8 cellular contexts compared by ENCODE assay signal in the genomic region with DNA sequence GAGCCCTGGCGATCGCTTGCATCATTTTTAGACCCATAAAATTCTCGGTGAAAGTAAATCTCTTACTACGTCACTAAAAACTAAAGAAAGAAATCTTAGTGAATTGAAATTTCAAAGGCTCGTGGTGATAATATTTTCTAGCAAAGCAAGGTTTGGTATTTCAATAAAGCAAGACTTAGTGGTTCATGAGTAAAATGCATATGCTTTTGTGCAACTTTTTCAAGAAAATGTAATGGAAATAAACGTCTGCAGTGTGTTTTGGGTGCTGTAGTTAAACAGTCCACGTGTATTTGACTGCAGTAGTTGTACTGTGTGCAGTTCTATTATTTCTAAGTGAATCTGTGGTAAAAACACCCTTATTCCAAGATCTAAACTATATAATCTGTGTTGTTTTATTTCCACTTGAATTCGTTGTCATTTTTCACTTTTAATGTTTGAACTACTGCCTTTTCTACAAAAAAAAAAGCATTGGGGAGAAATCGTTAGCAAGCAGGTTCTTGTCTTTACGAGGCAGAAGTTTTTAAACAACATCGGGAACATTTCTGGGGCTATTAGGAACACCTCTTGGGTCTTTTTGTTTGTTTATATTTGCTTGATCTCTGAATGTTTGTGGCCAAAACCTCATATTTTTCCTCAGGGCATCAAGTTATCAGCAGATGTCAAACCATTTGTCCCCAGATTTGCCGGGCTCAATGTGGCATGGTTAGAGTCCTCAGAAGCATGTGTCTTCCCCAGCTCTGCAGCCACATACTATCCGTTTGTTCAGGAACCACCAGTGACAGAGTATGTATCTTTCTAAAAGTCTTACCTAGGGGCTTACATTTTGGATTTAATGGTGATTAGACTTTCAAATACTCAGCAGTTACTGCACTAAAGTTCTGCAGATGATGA. TPM values are rescaled to one million over a fixed set of nuclear protein-coding genes. Genes with fewer than 3 reads are reported as not detected.
DNase-seq lines count a peak whose midpoint lies in the region; ATAC-seq, FAIRE-seq and TF ChIP-seq lines count a peak whose summit lies in the region.

No MANE protein-coding gene starts in this region.

- peaks cover 7% of the 10 kb centered on the region for H4K20me1 ChIP-seq in K562 (replicated peaks; ENCODE audit: control insufficient read depth, insufficient read depth, low read length)

- 2% methylated on average over 13 of the region's 13 CpGs for WGBS in K562 (ENCODE audit: insufficient coverage, low coverage, missing lambda C conversion rate)
- 2 to 4% methylated on average over 13 of the region's 13 CpGs for WGBS in upper lobe of left lung, 2 donors

- H3K27me3 ChIP-seq in HUES48 (ENCODE audit: control insufficient read depth, insufficient read depth, low read length), result no peaks in the 10 kb centered on the region
- no peaks in the 10 kb centered on the region for H3K27me3 ChIP-seq in K562 (ENCODE audit: control insufficient read depth in 2 of 2, insufficient read depth in 2 of 2, low read length in 2 of 2)
- no peaks in the 10 kb centered on the region for H3K27me3 ChIP-seq in lower lobe of right lung (ENCODE audit: low read depth)
- H3K27me3 ChIP-seq in upper lobe of left lung, result no peaks in the 10 kb centered on the region

- CTCF ChIA-PET in K562 (lab: Yijun Ruan, JAX; ENCODE audit: low intra/inter-chr PET ratio), result no interaction called here

- DNase-seq in AG09309 (ENCODE audit: low read depth) (no peak), K562 (ENCODE audit: extremely low read depth in 1 of 4, low spot score in 3 of 4) (no peak), lower lobe of right lung (no peak), upper lobe of left lung (no peak), NCI-H2081 treated with DMSO at 0.1 percent for 48 hours (lab: John Stamatoyannopoulos, UW) (no peak), kidney tubule cell (ENCODE audit: low spot score) (no peak)

- ATAC-seq in K562 (no peak; the same call in 2 of the 3 replicates), lower lobe of right lung (no peak), upper lobe of left lung (ENCODE audit: low FRiP score in 2 of 2) (no peak), HG02981 (IDR thresholded peaks at IDR 0.05; ENCODE audit: unreplicated experiment) (no peak)

- H3K9ac ChIP-seq in HUES48 (ENCODE audit: low read depth, low read length) (peak overlapping the region; percentile 100), K562 (ENCODE audit: insufficient read depth in 1 of 2, low read depth in 2 of 2, low read length in 2 of 2) (peak overlapping the region; percentile 75 to 96; a peak in 3 of 4 replicates)

- TF ChIP-seq CTCF in AG09309 (IDR thresholded peaks at IDR 0.05; ENCODE audit: control insufficient read depth, insufficient read depth, low read depth, low read length, missing control alignments) (peak; percentile 67), K562 (IDR thresholded peaks at IDR 0.05 in 2 of 3, conservative IDR thresholded peaks at IDR 0.05 in 1 of 3; ENCODE audit: insufficient read depth in 2 of 3, low read depth in 1 of 3, low read length in 3 of 3) (no peak; a peak in 1 of 6 replicates), lower lobe of right lung (IDR thresholded peaks at IDR 0.05) (no peak), upper lobe of left lung (IDR thresholded peaks at IDR 0.05) (no peak)

- H3K4me3 ChIP-seq in AG09309 (ENCODE audit: control insufficient read depth, low read depth, low read length), result peak overlapping the region; percentile 76
- H3K4me3 ChIP-seq in HUES48 (ENCODE audit: low read depth, low read length), result peak overlapping the region; percentile 97
- H3K4me3 ChIP-seq in K562, result peak overlapping the region; percentile 68
- H3K4me3 ChIP-seq in lower lobe of right lung, result peak overlapping the region; percentile 58
- peak overlapping the region; percentile 45 to 74 (median 66) for H3K4me3 ChIP-seq in upper lobe of left lung

- FAIRE-seq in K562 (lab: Jason Lieb, UNC), result no peak

- H2AFZ ChIP-seq in K562 (ENCODE audit: low read depth, low read length), result peak overlapping the region; percentile 68

- H3K4me2 ChIP-seq in K562 (ENCODE audit: insufficient read depth, low read length), result peak overlapping the region; percentile 85

- TF ChIP-seq POLR2A in K562 (conservative IDR thresholded peaks at IDR 0.05) (no peak), upper lobe of left lung (IDR thresholded peaks at IDR 0.05) (no peak)

- BruUV-seq in K562 (replicated peaks; lab: Mats Ljungman, UMichigan), result TSS peak; percentile 3

- H3K27ac ChIP-seq in HUES48 (ENCODE audit: low read depth, low read length) (peak overlapping the region; percentile 100), K562 (ENCODE audit: extremely low read depth, low read depth, low read length) (peak overlapping the region; percentile 96), lower lobe of right lung (peak overlapping the region; percentile 100), upper lobe of left lung (peak overlapping the region; percentile 96 to 99 (median 99))

- no peak for TF ChIP-seq EP300 in K562 (IDR thresholded peaks at IDR 0.05; ENCODE audit: low read length)
- no peak for TF ChIP-seq EP300 in upper lobe of left lung (IDR thresholded peaks at IDR 0.05)

- TF ChIP-seq RAD21 in K562 (CRISPR knock-in tag; conservative IDR thresholded peaks at IDR 0.05 in 1 of 2, IDR thresholded peaks at IDR 0.05 in 1 of 2), result peak; percentile 23; a peak in 1 of 4 replicates

- POLR2A ChIA-PET in K562 (lab: Yijun Ruan, JAX), result interaction anchor here (0.6 to 1.0 kb wide), 3 partner anchors 9 to 18 kb away, joined by 3 to 5 read pairs (median 3); no protein-coding TSS in a partner anchor

- H3K4me1 ChIP-seq in HUES48 (ENCODE audit: control insufficient read depth, insufficient read depth, low read length), result peaks cover 22% of the 10 kb centered on the region
- peaks cover 12 to 23% of the 10 kb centered on the region in 2 experiments for H3K4me1 ChIP-seq in K562 (replicated peaks in 1 of 2; ENCODE audit: control insufficient read depth in 2 of 2, insufficient read depth in 2 of 2, low read length in 2 of 2)
- H3K4me1 ChIP-seq in lower lobe of right lung, result peaks cover 42% of the 10 kb centered on the region
- H3K4me1 ChIP-seq in upper lobe of left lung, result peaks cover 22 to 52% (median 32%) of the 10 kb centered on the region in 4 donors

- peaks cover 4% of the 10 kb centered on the region for H3K9me1 ChIP-seq in K562 (ENCODE audit: control insufficient read depth, insufficient read depth, low read length)

- peaks cover 63% of the 10 kb centered on the region for H3K36me3 ChIP-seq in HUES48 (ENCODE audit: control insufficient read depth, insufficient read depth, low read length)
- H3K36me3 ChIP-seq in K562 (ENCODE audit: control insufficient read depth, insufficient read depth, low read length), result peaks cover 49% of the 10 kb centered on the region
- peaks cover 26% of the 10 kb centered on the region for H3K36me3 ChIP-seq in lower lobe of right lung
- H3K36me3 ChIP-seq in upper lobe of left lung, result peaks cover 0 to 10% (median 1%) of the 10 kb centered on the region in 4 donors

- H3K79me2 ChIP-seq in K562 (ENCODE audit: control insufficient read depth, insufficient read depth, low read length), result peaks cover 86% of the 10 kb centered on the region

- H3K9me3 ChIP-seq in HUES48 (ENCODE audit: control insufficient read depth, insufficient read depth, low read length), result no peaks in the 10 kb centered on the region
- no peaks in the 10 kb centered on the region for H3K9me3 ChIP-seq in K562 (replicated peaks; ENCODE audit: control insufficient read depth, insufficient read depth, low read depth, low read length)
- no peaks in the 10 kb centered on the region for H3K9me3 ChIP-seq in lower lobe of right lung
- H3K9me3 ChIP-seq in upper lobe of left lung, result no peaks in the 10 kb centered on the region

- intact Hi-C loops in K562 (cut with micrococcal nuclease) (no loop called here), lower lobe of right lung (cut with DNase I) (no loop called here)

- in situ Hi-C loops in K562 (cut with MboI), result no loop called here

RNA-seq across cellular contexts. Expression of a gene that starts 1.0 kb away (rescaled TPM):
- 54.0 and 118 TPM in 2 replicates for total RNA-seq in K562 (2011; cell fraction: chromatin; rRNA removed; ENCODE audit: low replicate concordance)
- 25.5 and 35.9 TPM in 2 replicates for total RNA-seq in K562 (2011; cell fraction: nucleolus; rRNA removed)
- 63.3 and 77.9 TPM in 2 replicates for total RNA-seq in K562 (2011; cell fraction: nucleoplasm; rRNA removed)
- total RNA-seq in K562 (2014; rRNA removed) (20.1 and 20.6 TPM in 2 replicates), K562 (2014; rRNA removed; fragmentation: Illumina TruSeq; extraction: Trizol) (27.7 and 30.6 TPM in 2 replicates), K562 (2015; rRNA removed; fragmentation: Illumina TruSeq; extraction: Trizol) (25.6 and 26.1 TPM in 2 replicates), K562 (2021) (23.9 and 25.0 TPM in 2 replicates), lower lobe of right lung (55.6 TPM), upper lobe of left lung (100 to 1,000 TPM in 2 of 6 donors, 10 to 100 TPM in 4; 42.0 to 113 (median 60.0) TPM)
- polyA plus RNA-seq in K562 (2011; rRNA removed) (39.7 and 41.6 TPM in 2 replicates), K562 (2014; fragmentation: Illumina TruSeq; extraction: Trizol) (30.8 and 36.0 TPM in 2 replicates), K562 (2014; fragmentation: Nextera tagmentation; extraction: Ambion mirVana) (1 to 10 TPM; 3.2 to 3.9 TPM), K562 (2014; rRNA removed) (26.6 and 31.0 TPM in 2 replicates)
- 15.8 and 21.9 TPM in 2 replicates for polyA plus RNA-seq in K562 (2011; cell fraction: cytosol; rRNA removed)
- polyA plus RNA-seq in K562 (2011; cell fraction: nucleus; rRNA removed), result 56.1 and 71.8 TPM in 2 replicates
- 16.4 and 25.8 TPM in 2 replicates for polyA plus RNA-seq in K562 (2012)
- 24.6 and 30.1 TPM in 2 replicates for polyA minus RNA-seq in K562 (2011; rRNA and poly(A)+ RNA removed)
- 9.4 and 14.0 TPM in 2 replicates for polyA minus RNA-seq in K562 (2011; cell fraction: cytosol; rRNA and poly(A)+ RNA removed)
- 23.8 and 38.4 TPM in 2 replicates for polyA minus RNA-seq in K562 (2011; cell fraction: nucleus; rRNA and poly(A)+ RNA removed)

RNA-seq across cellular contexts. Expression of a gene that starts 8.3 kb away (rescaled TPM):
- 19.4 and 24.0 TPM in 2 replicates for total RNA-seq in K562 (2011; cell fraction: chromatin; rRNA removed; ENCODE audit: low replicate concordance)
- total RNA-seq in K562 (2011; cell fraction: nucleolus; rRNA removed), result 23.8 TPM in 2 replicates
- 42.3 and 44.0 TPM in 2 replicates for total RNA-seq in K562 (2011; cell fraction: nucleoplasm; rRNA removed)
- 92.9 and 123 TPM in 2 replicates for total RNA-seq in K562 (2014; rRNA removed)
- 300 and 321 TPM in 2 replicates for total RNA-seq in K562 (2014; rRNA removed; fragmentation: Illumina TruSeq; extraction: Trizol)
- total RNA-seq in K562 (2015; rRNA removed; fragmentation: Illumina TruSeq; extraction: Trizol), result 339 and 348 TPM in 2 replicates
- total RNA-seq in K562 (2021), result 146 and 167 TPM in 2 replicates
- 429 and 448 TPM in 2 replicates for polyA plus RNA-seq in K562 (2011; rRNA removed)
- polyA plus RNA-seq in K562 (2011; cell fraction: cytosol; rRNA removed), result 508 and 550 TPM in 2 replicates
- 67.9 and 138 TPM in 2 replicates for polyA plus RNA-seq in K562 (2011; cell fraction: nucleus; rRNA removed)
- polyA plus RNA-seq in K562 (2012), result 138 and 394 TPM in 2 replicates
- 248 and 256 TPM in 2 replicates for polyA plus RNA-seq in K562 (2014; fragmentation: Illumina TruSeq; extraction: Trizol)
- polyA plus RNA-seq in K562 (2014; fragmentation: Nextera tagmentation; extraction: Ambion mirVana), result 100 to 1,000 TPM; 853 to 941 TPM
- polyA plus RNA-seq in K562 (2014; rRNA removed), result 241 and 319 TPM in 2 replicates
- polyA minus RNA-seq in K562 (2011; rRNA and poly(A)+ RNA removed), result 181 and 187 TPM in 2 replicates
- 77.6 and 77.9 TPM in 2 replicates for polyA minus RNA-seq in K562 (2011; cell fraction: cytosol; rRNA and poly(A)+ RNA removed)
- 18.2 and 31.9 TPM in 2 replicates for polyA minus RNA-seq in K562 (2011; cell fraction: nucleus; rRNA and poly(A)+ RNA removed)
- 16.6 TPM for total RNA-seq in lower lobe of right lung
- 100 to 1,000 TPM in 1 of 6 donors, 10 to 100 TPM in 5; 13.0 to 107 (median 22.7) TPM for total RNA-seq in upper lobe of left lung
